ENCODE assay signal across 8 cellular contexts in the genomic region with DNA sequence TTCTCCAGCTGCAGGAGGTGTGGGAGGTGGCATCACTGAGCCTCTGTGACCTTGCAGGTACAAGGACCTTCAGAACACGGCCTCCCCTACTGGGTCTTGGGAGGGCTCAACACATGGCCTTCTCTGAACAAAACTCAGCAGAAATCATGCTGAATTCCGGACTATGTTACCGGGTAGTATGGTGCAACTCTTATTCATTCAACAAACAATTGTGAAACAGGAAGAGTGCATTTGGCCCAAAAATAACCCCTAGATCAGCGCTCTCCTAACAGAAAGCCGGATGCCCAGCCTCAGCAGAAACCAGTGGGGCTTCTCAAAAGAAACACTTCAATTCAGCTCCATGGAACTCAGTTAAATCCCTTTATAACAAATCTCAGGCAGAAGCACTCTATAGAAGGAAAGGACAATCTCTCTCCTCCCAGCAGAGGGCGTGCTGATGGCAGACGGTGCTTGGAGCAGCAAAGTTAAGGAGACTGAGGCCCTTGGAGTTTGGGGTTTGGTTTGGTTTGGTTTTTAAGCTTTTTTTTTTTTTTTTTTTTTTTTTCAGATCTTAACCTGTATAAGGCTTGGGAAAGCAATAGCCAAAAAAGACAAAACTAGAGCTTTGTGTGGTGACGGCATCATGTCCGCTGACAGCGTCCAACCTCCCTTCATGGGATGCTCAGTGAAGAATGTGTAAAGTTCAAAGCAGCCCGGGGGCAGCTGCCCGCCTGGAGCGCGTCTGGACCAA.
DNase-seq lines count a peak whose midpoint lies in the region; ATAC-seq and TF ChIP-seq lines count a peak whose summit lies in the region.

No MANE protein-coding gene starts in this region.

- H3K9me2 ChIP-seq in PC-9 (ENCODE audit: insufficient read depth) = no peaks in the 10 kb centered on the region

- CTCF ChIA-PET in PC-9 (lab: Charles Lee) = interaction anchor here (0.7 kb wide), 1 partner anchor 338 kb away, joined by 23 read pairs; no protein-coding TSS in a partner anchor

- in situ Hi-C loops in HAP-1 (cut with MboI; ENCODE audit: low sequenced_read_pairs) = no loop called here

- H2AFZ ChIP-seq in PC-9 = no peak overlapping the region

- no peaks in the 10 kb centered on the region for H3K9me3 Mint-ChIP-seq in osteocyte (ENCODE audit: unreplicated experiment)

- H3K27ac ChIP-seq in PC-9 = no peak overlapping the region

- H3K9me3 ChIP-seq in HAP-1 = no peaks in the 10 kb centered on the region
- H3K9me3 ChIP-seq in PC-9 (ENCODE audit: insufficient read depth, low read depth) = no peaks in the 10 kb centered on the region

- H3K27me3 ChIP-seq in HAP-1 (ENCODE audit: low read depth) (no peaks in the 10 kb centered on the region), PC-9 (ENCODE audit: insufficient read depth, low read depth) (peaks cover 71% of the 10 kb centered on the region)

- no peak overlapping the region for H3K4me2 ChIP-seq in PC-9

- DNase-seq in CMK (ENCODE audit: low read depth) = peak; percentile 4
- peak; percentile 58 to 79 for DNase-seq in HAP-1 (ENCODE audit: low spot score in 2 of 2)
- peak in 1 of 2 experiments; percentile 5 for DNase-seq in PC-9
- peak; percentile 11 to 17 for DNase-seq in dermis microvascular lymphatic vessel endothelial cell (ENCODE audit: low read depth in 2 of 2)
- DNase-seq in osteocyte (ENCODE audit: extremely low spot score, unreplicated experiment) = no peak
- no peak for DNase-seq in SW480 (ENCODE audit: low spot score)

- peak; percentile 62 for TF ChIP-seq CTCF in PC-9 (conservative IDR thresholded peaks at IDR 0.05)
- peak; percentile 26 for TF ChIP-seq CTCF in osteocyte (IDR thresholded peaks at IDR 0.05)

- H3F3A ChIP-seq in PC-9 (ENCODE audit: insufficient read depth, low read depth) = no peaks in the 10 kb centered on the region

- no peak overlapping the region for H3K4me3 ChIP-seq in HAP-1
- no peak overlapping the region for H3K4me3 ChIP-seq in PC-9

- H3K27ac Mint-ChIP-seq in osteocyte (ENCODE audit: unreplicated experiment) = no peak overlapping the region

- ATAC-seq in GM18519 (IDR thresholded peaks at IDR 0.05; ENCODE audit: low FRiP score, unreplicated experiment) (no peak), HG02973 (IDR thresholded peaks at IDR 0.05; ENCODE audit: unreplicated experiment) (no peak)

- POLR2A ChIA-PET in PC-9 (lab: Charles Lee; ENCODE audit: unreplicated experiment) = no interaction called here

- BruUV-seq in PC-9 (replicated peaks; lab: Mats Ljungman, UMichigan) = no TSS peak

- no peaks in the 10 kb centered on the region for H3K4me1 ChIP-seq in HAP-1
- H3K4me1 ChIP-seq in PC-9 (replicated peaks; ENCODE audit: insufficient read depth) = no peaks in the 10 kb centered on the region

- no peaks in the 10 kb centered on the region for H3K36me3 Mint-ChIP-seq in osteocyte (ENCODE audit: unreplicated experiment)

- H3K36me3 ChIP-seq in HAP-1 (replicated peaks) (no peaks in the 10 kb centered on the region), PC-9 (ENCODE audit: low read depth) (no peaks in the 10 kb centered on the region)

- no peaks in the 10 kb centered on the region; the same call in 1 of the 2 replicates for H4K20me1 ChIP-seq in PC-9 (ENCODE audit: insufficient read depth)

- H3K4me1 Mint-ChIP-seq in osteocyte (ENCODE audit: unreplicated experiment) = no peaks in the 10 kb centered on the region

- no peaks in the 10 kb centered on the region for H3K79me2 ChIP-seq in PC-9 (ENCODE audit: low read depth)

- intact Hi-C loops in PC-9 (cut with micrococcal nuclease; ENCODE audit: unreplicated experiment) = no loop called here

- no peak overlapping the region for H3K4me3 Mint-ChIP-seq in osteocyte (ENCODE audit: unreplicated experiment)

- H3K27me3 Mint-ChIP-seq in osteocyte (ENCODE audit: unreplicated experiment) = no peaks in the 10 kb centered on the region

Comparison
In these comparisons a context has a peak if more than half of its experiments do, and no peak if none do; other contexts are left out.
1. DNase-seq: peak in CMK (single experiment), HAP-1 (2 of 2) and dermis microvascular lymphatic vessel endothelial cell (2 of 2); none in osteocyte (single experiment) and SW480 (single experiment).